8 cellular contexts compared by ENCODE assay signal in the genomic region with DNA sequence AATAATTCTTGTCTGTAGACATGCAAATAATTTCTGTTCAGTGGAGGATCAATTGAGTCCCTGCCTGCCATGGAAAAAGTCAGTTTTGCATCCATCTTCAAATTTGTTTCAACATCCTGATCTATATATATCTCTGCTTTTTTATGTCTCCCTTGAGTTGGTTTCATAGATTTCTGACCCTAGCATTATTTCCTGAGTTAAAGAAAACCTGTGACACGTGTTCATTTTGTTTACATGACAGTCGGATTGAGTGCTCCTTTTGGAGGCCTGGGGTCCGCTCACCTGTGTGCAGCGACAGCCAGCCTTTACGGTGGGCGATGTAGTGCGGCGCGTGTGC. TPM values are rescaled to one million over a fixed set of nuclear protein-coding genes. Genes with fewer than 3 reads are reported as not detected.
DNase-seq lines count a peak whose midpoint lies in the region; ATAC-seq and TF ChIP-seq lines count a peak whose summit lies in the region.

No MANE protein-coding gene starts in this region.

- peaks cover 33% of the 10 kb centered on the region for H3K36me3 Mint-ChIP-seq in MCF 10A (ENCODE audit: insufficient read depth, unreplicated experiment)

- H4K20me1 ChIP-seq in DOHH2 (ENCODE audit: control insufficient read depth, insufficient read depth, low read depth, low read length): no peaks in the 10 kb centered on the region

- H3K4me1 ChIP-seq in DOHH2 (ENCODE audit: control insufficient read depth, low read length) (peaks cover 19% of the 10 kb centered on the region), mesodermal cell (ENCODE audit: control insufficient read depth, insufficient read depth, low read length, poor library complexity, severe bottlenecking) (peaks cover 18% of the 10 kb centered on the region)

- DNase-seq in HT-29 (ENCODE audit: low spot score): peak; percentile 5
- DNase-seq in MCF 10A (ENCODE audit: unreplicated experiment): no peak
- DNase-seq in omental fat pad (ENCODE audit: low spot score): no peak
- no peak for DNase-seq in GM19240 (ENCODE audit: insufficient read length, low spot score)

- no peaks in the 10 kb centered on the region for H3K27me3 ChIP-seq in DOHH2 (ENCODE audit: control insufficient read depth, low read length)

- ATAC-seq in HG03108 (IDR thresholded peaks at IDR 0.05; ENCODE audit: unreplicated experiment) (no peak), omental fat pad (ENCODE audit: low FRiP score) (no peak), HG02571 (IDR thresholded peaks at IDR 0.05; ENCODE audit: unreplicated experiment) (no peak)

- H3K36me3 ChIP-seq in DOHH2 (ENCODE audit: control insufficient read depth, low read length): peaks cover 26% of the 10 kb centered on the region
- H3K36me3 ChIP-seq in mesodermal cell (ENCODE audit: control insufficient read depth, insufficient read depth, low read length): peaks cover 23% of the 10 kb centered on the region

- no peaks in the 10 kb centered on the region for H3K27me3 Mint-ChIP-seq in MCF 10A (ENCODE audit: insufficient read depth, unreplicated experiment)

- peak overlapping the region; percentile 80 for H3K4me2 ChIP-seq in DOHH2 (ENCODE audit: low read length)

- 2 to 3% methylated on average over 9 of the region's 9 CpGs for WGBS in mesodermal cell (ENCODE audit: insufficient coverage in 2 of 2), 2 experiments

- H3K9me3 Mint-ChIP-seq in MCF 10A (ENCODE audit: unreplicated experiment): no peaks in the 10 kb centered on the region

- H3K9me3 ChIP-seq in DOHH2 (ENCODE audit: control insufficient read depth, insufficient read depth, low read length) (no peaks in the 10 kb centered on the region), mesodermal cell (ENCODE audit: control insufficient read depth, low read length) (no peaks in the 10 kb centered on the region)

- H3K27ac Mint-ChIP-seq in MCF 10A (ENCODE audit: low read depth, unreplicated experiment): peak overlapping the region; percentile 99

- TSS peak; percentile 32 for BruUV-seq in MCF 10A (replicated peaks; lab: Mats Ljungman, UMichigan)

- POLR2A ChIA-PET in MCF 10A (lab: Yijun Ruan, JAX): interaction anchor here (0.6 to 2.3 kb wide), 12 partner anchors 13 to 936 kb away, joined by 3 to 29 read pairs (median 5); partner anchors contain the start of genes COA1, MRPL32 and PSMA2

- H3K9me2 ChIP-seq in DOHH2 (replicated peaks; ENCODE audit: control insufficient read depth, low read length): no peaks in the 10 kb centered on the region

- H3K27ac ChIP-seq in DOHH2 (ENCODE audit: low read depth, low read length): peak overlapping the region; percentile 32
- no peak overlapping the region for H3K27ac ChIP-seq in mesodermal cell (ENCODE audit: low read depth, low read length, severe bottlenecking)

- peak overlapping the region; percentile 80 for H3K4me3 ChIP-seq in DOHH2 (ENCODE audit: low read length)
- H3K4me3 ChIP-seq in mesodermal cell (ENCODE audit: extremely low read depth, insufficient read depth, low read length, poor library complexity, severe bottlenecking): peak overlapping the region; percentile 57

- peaks cover 29% of the 10 kb centered on the region for H3K4me1 Mint-ChIP-seq in MCF 10A (ENCODE audit: insufficient read depth, unreplicated experiment)

- H3K79me2 ChIP-seq in DOHH2 (ENCODE audit: control insufficient read depth, low read length): peaks cover 13% of the 10 kb centered on the region

- no peak for TF ChIP-seq CTCF in DOHH2 (IDR thresholded peaks at IDR 0.05; ENCODE audit: low read depth, low read length, poor library complexity, severe bottlenecking)
- TF ChIP-seq CTCF in MCF 10A (IDR thresholded peaks at IDR 0.05; ENCODE audit: unreplicated experiment): no peak
- no peak for TF ChIP-seq CTCF in omental fat pad (IDR thresholded peaks at IDR 0.05)

- peaks cover 10% of the 10 kb centered on the region for H3F3A ChIP-seq in DOHH2 (ENCODE audit: control insufficient read depth, insufficient read depth)

- intact Hi-C loops in MCF 10A (cut with micrococcal nuclease): no loop called here

- H3K4me3 Mint-ChIP-seq in MCF 10A (ENCODE audit: unreplicated experiment): peak overlapping the region; percentile 91

- CTCF ChIA-PET in MCF 10A (lab: Yijun Ruan, JAX): interaction anchor here (0.6 kb wide), 1 partner anchor 938 kb away, joined by 3 read pairs; no protein-coding TSS in a partner anchor

RNA-seq across cellular contexts. Expression of gene MRPS24, which starts 0.7 kb away (rescaled TPM):
- total RNA-seq in HT-29 (2014; rRNA removed; shearing (Covaris generic)): 203 and 235 TPM in 2 replicates
- total RNA-seq in MCF 10A (2022) (176 and 188 TPM in 2 replicates), omental fat pad (100 to 1,000 TPM in 1 of 4 donors, 10 to 100 TPM in 3; 69.8 to 109 (median 82.6) TPM)
- polyA plus RNA-seq in mesodermal cell (2013, experiment 1 of 2): 101 TPM
- 84.1 TPM for polyA plus RNA-seq in mesodermal cell (2013, experiment 2 of 2)

RNA-seq across cellular contexts. Expression of gene URGCP, which starts 37.7 kb away (rescaled TPM):
- 29.3 and 32.9 TPM in 2 replicates for total RNA-seq in HT-29 (2014; rRNA removed; shearing (Covaris generic))
- total RNA-seq in MCF 10A (2022) (37.2 and 51.1 TPM in 2 replicates), omental fat pad (10 to 100 TPM; 25.2 to 45.3 (median 25.6) TPM)
- 8.3 TPM for polyA plus RNA-seq in mesodermal cell (2013, experiment 1 of 2)
- polyA plus RNA-seq in mesodermal cell (2013, experiment 2 of 2): 6.7 TPM

RNA-seq across cellular contexts. Expression of gene UBE2D4, which starts 57.6 kb away (rescaled TPM):
- 16.8 and 21.0 TPM in 2 replicates for total RNA-seq in HT-29 (2014; rRNA removed; shearing (Covaris generic))
- 11.6 and 13.7 TPM in 2 replicates for total RNA-seq in MCF 10A (2022)
- 4.5 TPM for polyA plus RNA-seq in mesodermal cell (2013, experiment 1 of 2)
- 4.9 TPM for polyA plus RNA-seq in mesodermal cell (2013, experiment 2 of 2)
- total RNA-seq in omental fat pad: 10 to 100 TPM; 21.4 to 27.1 (median 24.2) TPM
